8 cellular contexts compared by ENCODE assay signal in the genomic region with DNA sequence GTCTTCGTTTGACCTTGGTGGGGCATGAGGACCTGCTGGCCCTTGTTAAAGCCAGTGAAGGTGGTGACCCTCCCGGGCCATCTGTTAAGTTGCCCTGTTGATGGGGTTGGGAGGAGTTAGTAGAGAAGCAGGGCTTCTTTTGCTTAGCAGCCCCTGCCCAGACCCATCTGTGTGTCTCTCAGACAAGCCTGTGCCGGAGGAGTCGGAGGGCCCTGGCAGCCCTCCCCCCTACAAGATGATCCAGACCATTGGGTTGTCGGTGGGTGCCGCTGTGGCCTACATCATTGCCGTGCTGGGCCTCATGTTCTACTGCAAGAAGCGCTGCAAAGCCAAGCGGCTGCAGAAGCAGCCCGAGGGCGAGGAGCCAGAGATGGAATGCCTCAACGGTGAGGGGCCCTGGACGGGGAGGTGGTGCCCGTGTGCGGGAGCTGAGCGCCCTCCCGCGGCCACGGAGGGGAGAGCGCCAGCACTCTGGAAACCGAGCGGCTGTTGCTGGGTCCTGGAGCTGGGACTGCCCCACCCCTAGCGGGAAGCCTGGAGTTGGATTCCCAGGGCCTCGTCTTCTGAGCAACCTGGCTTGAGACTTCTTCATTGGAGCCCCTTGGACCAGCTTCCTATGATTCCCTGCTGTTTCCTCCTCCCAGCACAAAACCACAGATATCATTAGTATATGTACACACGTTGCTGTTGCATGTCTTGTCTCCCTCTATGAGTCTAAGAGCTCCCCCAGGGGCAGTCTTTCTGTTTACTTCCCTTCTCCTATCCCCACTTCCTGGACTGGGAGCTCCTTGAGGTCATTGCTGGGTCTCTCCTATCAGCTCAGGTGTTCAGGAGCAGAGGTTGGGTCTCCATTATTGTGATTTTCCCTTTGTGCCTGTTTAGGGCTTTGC. TPM values are rescaled to one million over a fixed set of nuclear protein-coding genes. Genes with fewer than 3 reads are reported as not detected.
DNase-seq lines count a peak whose midpoint lies in the region; ATAC-seq and TF ChIP-seq lines count a peak whose summit lies in the region.

No MANE protein-coding gene starts in this region.

- POLR2A ChIA-PET in IMR-90 (lab: Charles Lee; ENCODE audit: unreplicated experiment) (interaction anchor here (1.0 kb wide), 1 partner anchor 68 kb away, joined by 3 read pairs; no protein-coding TSS in a partner anchor), PC-9 (lab: Charles Lee; ENCODE audit: unreplicated experiment) (interaction anchor here (0.5 kb wide), 1 partner anchor 68 kb away, joined by 10 read pairs; no protein-coding TSS in a partner anchor)
- POLR2A ChIA-PET in naive thymus-derived CD8-positive, alpha-beta T cell (lab: Charles Lee): interaction anchor here (0.6 to 3.7 kb wide), 18 partner anchors 20 to 579 kb away, joined by 3 to 34 read pairs (median 4); partner anchors contain the start of genes CNPY3, CUL7, CUL9 and KLC4

- H4K5ac ChIP-seq in IMR-90 (ENCODE audit: low read depth, low read length): peak overlapping the region; percentile 28; the same call in 1 of the 2 replicates

- peaks cover 29% of the 10 kb centered on the region for H3K4me1 Mint-ChIP-seq in activated T-cell treated with anti-CD3 and anti-CD28 coated beads, Interleukin-2, amount 50 U/mL, for 72 hours (ENCODE audit: low read depth)
- peaks cover 16 to 40% (median 31%) of the 10 kb centered on the region in 4 donors for H3K4me1 Mint-ChIP-seq in naive thymus-derived CD8-positive, alpha-beta T cell
- H3K4me1 Mint-ChIP-seq in stimulated activated effector memory CD8-positive, alpha-beta T cell treated with anti-CD3 and anti-CD28 coated beads, Interleukin-12 subunit alpha, Interleukin-12 subunit beta, amount 100 ng/mL, for 72 hours: peaks cover 18% of the 10 kb centered on the region

- 2% methylated on average over 16 of the region's 25 CpGs; no CpG with 5 or more reads in 1 of the 2 experiments for WGBS in IMR-90 (ENCODE audit: extremely low coverage in 2 of 2, insufficient read length in 1 of 2), 2 experiments

- in situ Hi-C loops in IMR-90 (cut with MboI; ENCODE audit: low sequenced_read_pairs): loop anchor here (10.0 kb wide), 1 partner anchor 239 kb away; no protein-coding TSS in a partner anchor

- H3K4me3 ChIP-seq in IMR-90 (ENCODE audit: insufficient read depth, low read depth, low read length): no peak overlapping the region
- no peak overlapping the region for H3K4me3 ChIP-seq in PC-9

- CTCF ChIA-PET in IMR-90 (lab: Yijun Ruan, JAX) (interaction anchor here (0.6 to 2.4 kb wide), 12 partner anchors 14 to 232 kb away, joined by 3 to 17 read pairs (median 4); partner anchors contain the start of genes KLC4, MRPL2 and PTK7), PC-9 (lab: Charles Lee) (interaction anchor here (0.5 to 1.2 kb wide), 9 partner anchors 12 to 353 kb away, joined by 3 to 13 read pairs (median 3); partner anchors contain the start of genes CUL7, KLC4 and MRPL2)

- peak overlapping the region; percentile 17 for H2BK5ac ChIP-seq in IMR-90 (ENCODE audit: low read depth, low read length, poor library complexity, severe bottlenecking)

- H4K20me1 ChIP-seq in IMR-90 (ENCODE audit: insufficient read depth, low read length): no peaks in the 10 kb centered on the region
- H4K20me1 ChIP-seq in PC-9 (ENCODE audit: insufficient read depth): no peaks in the 10 kb centered on the region

- no peak overlapping the region for H4K91ac ChIP-seq in IMR-90 (ENCODE audit: insufficient read depth, low read depth, low read length)

- peak overlapping the region; percentile 53 for H2AK5ac ChIP-seq in IMR-90 (ENCODE audit: low read depth, low read length)

- H3K23ac ChIP-seq in IMR-90 (ENCODE audit: low read depth, low read length): peak overlapping the region; percentile 7; the same call in 1 of the 2 replicates

- H2BK20ac ChIP-seq in IMR-90 (ENCODE audit: low read depth, low read length): no peak overlapping the region

- BruUV-seq in IMR-90 (replicated peaks; lab: Mats Ljungman, UMichigan) (no TSS peak), PC-9 (replicated peaks; lab: Mats Ljungman, UMichigan) (no TSS peak)

- dilution Hi-C loops in IMR-90 (cut with HindIII; ENCODE audit: low sequenced_read_pairs, unreplicated experiment): no loop called here

- ATAC-seq in IMR-90 (ENCODE audit: low read depth): peak; percentile 99
- peak; percentile 92 to 99 for ATAC-seq in activated T-cell treated with anti-CD3 and anti-CD28 coated beads, Interleukin-2, amount 50 U/mL, for 72 hours (replicated peaks in 1 of 2)
- ATAC-seq in naive thymus-derived CD8-positive, alpha-beta T cell: peak; percentile 73 to 80
- ATAC-seq in stimulated activated effector memory CD8-positive, alpha-beta T cell treated with anti-CD3 and anti-CD28 coated beads, Interleukin-12 subunit alpha, Interleukin-12 subunit beta, amount 100 ng/mL, for 72 hours: peak; percentile 93

- peak; percentile 100 for TF ChIP-seq RAD21 in IMR-90 (IDR thresholded peaks at IDR 0.05; ENCODE audit: low read length)

- H3K27ac ChIP-seq in IMR-90 (ENCODE audit: insufficient read depth, low read length) (peak overlapping the region; percentile 28), PC-9 (no peak overlapping the region)

- TF ChIP-seq POLR2A in IMR-90 (IDR thresholded peaks at IDR 0.05; ENCODE audit: low read depth, low read length): peak; percentile 40; the same call in 1 of the 2 replicates

- H3K4ac ChIP-seq in IMR-90 (ENCODE audit: low read depth, low read length): peak overlapping the region; percentile 67

- peaks cover 54% of the 10 kb centered on the region for H3K36me3 ChIP-seq in IMR-90 (ENCODE audit: control insufficient read depth, insufficient read depth, low read length)
- no peaks in the 10 kb centered on the region for H3K36me3 ChIP-seq in PC-9 (ENCODE audit: low read depth)

- peak; percentile 99 for TF ChIP-seq CTCF in IMR-90 (conservative IDR thresholded peaks at IDR 0.05; ENCODE audit: low read depth, low read length)
- TF ChIP-seq CTCF in PC-9 (conservative IDR thresholded peaks at IDR 0.05): peak; percentile 94

- 0 out of 2 replicates have a peak, but pooled peaks cover 3% of the 10 kb centered on the region for H3K9me1 ChIP-seq in IMR-90 (ENCODE audit: insufficient read depth, low read length)

- H3K9me2 ChIP-seq in PC-9 (ENCODE audit: insufficient read depth): no peaks in the 10 kb centered on the region

- H2AK9ac ChIP-seq in IMR-90 (replicated peaks; ENCODE audit: low read depth, low read length, poor library complexity): peak overlapping the region; percentile 21

- peaks cover 5 to 19% of the 10 kb centered on the region in 2 experiments; a peak in 2 of 4 replicates for H3K79me1 ChIP-seq in IMR-90 (ENCODE audit: low read depth in 1 of 2, low read length in 2 of 2)

- no peaks in the 10 kb centered on the region for H3K27me3 ChIP-seq in IMR-90 (ENCODE audit: control insufficient read depth, insufficient read depth, low read length)
- no peaks in the 10 kb centered on the region for H3K27me3 ChIP-seq in PC-9 (ENCODE audit: insufficient read depth, low read depth)

- peak overlapping the region; percentile 23 for H3K27ac Mint-ChIP-seq in activated T-cell treated with anti-CD3 and anti-CD28 coated beads, Interleukin-2, amount 50 U/mL, for 72 hours
- H3K27ac Mint-ChIP-seq in naive thymus-derived CD8-positive, alpha-beta T cell: peak overlapping the region; percentile 52 to 100 (median 99)
- peak overlapping the region; percentile 67 for H3K27ac Mint-ChIP-seq in stimulated activated effector memory CD8-positive, alpha-beta T cell treated with anti-CD3 and anti-CD28 coated beads, Interleukin-12 subunit alpha, Interleukin-12 subunit beta, amount 100 ng/mL, for 72 hours

- H3K4me1 ChIP-seq in IMR-90 (ENCODE audit: control insufficient read depth, insufficient read depth, low read length) (peaks cover 10% of the 10 kb centered on the region), PC-9 (replicated peaks; ENCODE audit: insufficient read depth) (no peaks in the 10 kb centered on the region)

- H3K18ac ChIP-seq in IMR-90 (ENCODE audit: low read depth, low read length): no peak overlapping the region

- H3K4me2 ChIP-seq in IMR-90 (ENCODE audit: low read depth, low read length) (peak overlapping the region; percentile 7; the same call in 1 of the 2 replicates), PC-9 (no peak overlapping the region)

- H2BK120ac ChIP-seq in IMR-90 (ENCODE audit: low read depth, low read length): peak overlapping the region; percentile 60; the same call in 1 of the 2 replicates

- peak overlapping the region; percentile 28 to 72 for H3K4me3 Mint-ChIP-seq in activated T-cell treated with anti-CD3 and anti-CD28 coated beads, Interleukin-2, amount 50 U/mL, for 72 hours
- peak overlapping the region; percentile 14 to 94 (median 89) for H3K4me3 Mint-ChIP-seq in naive thymus-derived CD8-positive, alpha-beta T cell
- peak overlapping the region; percentile 3 for H3K4me3 Mint-ChIP-seq in stimulated activated effector memory CD8-positive, alpha-beta T cell treated with anti-CD3 and anti-CD28 coated beads, Interleukin-12 subunit alpha, Interleukin-12 subunit beta, amount 100 ng/mL, for 72 hours

- H3K27me3 Mint-ChIP-seq in activated T-cell treated with anti-CD3 and anti-CD28 coated beads, Interleukin-2, amount 50 U/mL, for 72 hours (ENCODE audit: low read depth): no peaks in the 10 kb centered on the region
- H3K27me3 Mint-ChIP-seq in naive thymus-derived CD8-positive, alpha-beta T cell: no peaks in the 10 kb centered on the region

- H2BK15ac ChIP-seq in IMR-90 (ENCODE audit: low read depth, low read length): no peak overlapping the region

- DNase-seq in SIG-M5 treated with dmso at 0.1 percent for 504 hours (lab: John Stamatoyannopoulos, UW; ENCODE audit: unreplicated experiment): peak; percentile 84
- DNase-seq in SIG-M5 (lab: John Stamatoyannopoulos, UW): no peak
- DNase-seq in IMR-90: peak; percentile 91
- peak; percentile 61 to 87 for DNase-seq in PC-9
- DNase-seq in activated T-cell treated with anti-CD3 and anti-CD28 coated beads, Interleukin-2, amount 50 U/mL, for 72 hours: peak; percentile 82 to 88
- DNase-seq in fibroblast of gingiva (ENCODE audit: low read depth): peak; percentile 86
- peak; percentile 72 to 89 (median 82) for DNase-seq in naive thymus-derived CD8-positive, alpha-beta T cell
- DNase-seq in stimulated activated effector memory CD8-positive, alpha-beta T cell treated with anti-CD3 and anti-CD28 coated beads, Interleukin-12 subunit alpha, Interleukin-12 subunit beta, amount 100 ng/mL, for 72 hours (ENCODE audit: low spot score in 2 of 2): peak; percentile 80 to 90

- peak overlapping the region; percentile 48 for H3K14ac ChIP-seq in IMR-90 (replicated peaks; ENCODE audit: low read depth, low read length)

- H3K36me3 Mint-ChIP-seq in activated T-cell treated with anti-CD3 and anti-CD28 coated beads, Interleukin-2, amount 50 U/mL, for 72 hours (ENCODE audit: insufficient read depth in 2 of 2): no peaks in the 10 kb centered on the region
- peaks cover 0 to 9% (median 5%) of the 10 kb centered on the region in 3 donors for H3K36me3 Mint-ChIP-seq in naive thymus-derived CD8-positive, alpha-beta T cell
- H3K36me3 Mint-ChIP-seq in stimulated activated effector memory CD8-positive, alpha-beta T cell treated with anti-CD3 and anti-CD28 coated beads, Interleukin-12 subunit alpha, Interleukin-12 subunit beta, amount 100 ng/mL, for 72 hours: no peaks in the 10 kb centered on the region

- 0 out of 2 replicates have a peak overlapping the region, but pooled peaks have one; percentile 10 for H3K9ac ChIP-seq in IMR-90 (ENCODE audit: low read depth, low read length)

- no peaks in the 10 kb centered on the region for H3K9me3 ChIP-seq in IMR-90 (ENCODE audit: control insufficient read depth, insufficient read depth, low read length)
- H3K9me3 ChIP-seq in PC-9 (ENCODE audit: insufficient read depth, low read depth): no peaks in the 10 kb centered on the region

- intact Hi-C loops in IMR-90 (cut with micrococcal nuclease) (loop anchor here (1.0 to 5.0 kb wide), 5 partner anchors 68 to 242 kb away; partner anchors contain the start of genes CUL7 and KLHDC3), PC-9 (cut with micrococcal nuclease; ENCODE audit: unreplicated experiment) (loop anchor here (1.0 to 5.0 kb wide), 2 partner anchors 73 to 131 kb away; partner anchors contain the start of genes KLHDC3 and MEA1)

- peak overlapping the region; percentile 15 to 87; a peak in 1 of 4 replicates for H4K8ac ChIP-seq in IMR-90 (ENCODE audit: low read depth in 2 of 2, low read length in 2 of 2)

- peak overlapping the region; percentile 79 for H2AFZ ChIP-seq in IMR-90 (replicated peaks; ENCODE audit: low read length, poor library complexity)
- no peak overlapping the region for H2AFZ ChIP-seq in PC-9

- no peaks in the 10 kb centered on the region for H3K9me3 Mint-ChIP-seq in activated T-cell treated with anti-CD3 and anti-CD28 coated beads, Interleukin-2, amount 50 U/mL, for 72 hours
- H3K9me3 Mint-ChIP-seq in naive thymus-derived CD8-positive, alpha-beta T cell: no peaks in the 10 kb centered on the region
- H3K9me3 Mint-ChIP-seq in stimulated activated effector memory CD8-positive, alpha-beta T cell treated with anti-CD3 and anti-CD28 coated beads, Interleukin-12 subunit alpha, Interleukin-12 subunit beta, amount 100 ng/mL, for 72 hours: no peaks in the 10 kb centered on the region

- H3F3A ChIP-seq in PC-9 (ENCODE audit: insufficient read depth, low read depth): peaks cover 6% of the 10 kb centered on the region; the same call in 1 of the 2 replicates

- no peak overlapping the region for H3K56ac ChIP-seq in IMR-90 (ENCODE audit: extremely low read depth, insufficient read depth, low read length)

- H3K79me2 ChIP-seq in PC-9 (ENCODE audit: low read depth): no peaks in the 10 kb centered on the region

RNA-seq across cellular contexts. Expression of gene SRF, which starts 27.6 kb away (rescaled TPM):
- total RNA-seq in IMR-90 (2012; rRNA removed) (20.6 TPM in 2 replicates), PC-9 (2021) (22.0 and 25.4 TPM in 2 replicates)
- 56.3 and 69.1 TPM in 2 replicates for polyA plus RNA-seq in IMR-90 (2012; rRNA removed)
- polyA plus RNA-seq in IMR-90 (2012; cell fraction: cytosol; rRNA removed): 36.9 and 62.2 TPM in 2 replicates
- 71.8 and 84.9 TPM in 2 replicates for polyA plus RNA-seq in IMR-90 (2012; cell fraction: nucleus; rRNA removed; ENCODE audit: low replicate concordance)
- total RNA-seq in activated T-cell treated with anti-CD3 and anti-CD28 coated beads, Interleukin-2, amount 50 U/mL, for 72 hours: 10 to 100 TPM; 44.2 to 46.1 TPM
- 10 to 100 TPM; 26.5 to 27.3 TPM for total RNA-seq in naive thymus-derived CD8-positive, alpha-beta T cell
- 1 to 10 TPM; 3.9 to 6.9 (median 5.2) TPM for polyA plus RNA-seq in naive thymus-derived CD8-positive, alpha-beta T cell

RNA-seq across cellular contexts. Expression of gene CUL9, which starts 38.5 kb away (rescaled TPM):
- total RNA-seq in IMR-90 (2012; rRNA removed) (6.1 and 7.7 TPM in 2 replicates), PC-9 (2021) (52.8 and 71.6 TPM in 2 replicates)
- 19.1 and 19.5 TPM in 2 replicates for polyA plus RNA-seq in IMR-90 (2012; rRNA removed)
- 10.0 and 10.2 TPM in 2 replicates for polyA plus RNA-seq in IMR-90 (2012; cell fraction: cytosol; rRNA removed)
- polyA plus RNA-seq in IMR-90 (2012; cell fraction: nucleus; rRNA removed; ENCODE audit: low replicate concordance): 166 and 221 TPM in 2 replicates
- 10 to 100 TPM; 60.7 to 62.0 TPM for total RNA-seq in activated T-cell treated with anti-CD3 and anti-CD28 coated beads, Interleukin-2, amount 50 U/mL, for 72 hours
- total RNA-seq in naive thymus-derived CD8-positive, alpha-beta T cell: 100 to 1,000 TPM; 101 to 110 TPM
- polyA plus RNA-seq in naive thymus-derived CD8-positive, alpha-beta T cell: 10 to 100 TPM in 2 of 3 donors, 1 to 10 TPM in 1; 6.8 to 10.4 (median 10.3) TPM

Comparison
In these comparisons a context has a peak if more than half of its experiments do, and no peak if none do; other contexts are left out.
1. H3K27ac Mint-ChIP-seq: peak in every context shown above with its lines; median percentile 99 in naive thymus-derived CD8-positive, alpha-beta T cell; 67 in stimulated activated effector memory CD8-positive, alpha-beta T cell treated with anti-CD3 and anti-CD28 coated beads, Interleukin-12 subunit alpha, Interleukin-12 subunit beta, amount 100 ng/mL, for 72 hours; 23 in activated T-cell treated with anti-CD3 and anti-CD28 coated beads, Interleukin-2, amount 50 U/mL, for 72 hours.
2. H3K4me3 Mint-ChIP-seq: peak in every context shown above with its lines; median percentile 89 in naive thymus-derived CD8-positive, alpha-beta T cell; 50 in activated T-cell treated with anti-CD3 and anti-CD28 coated beads, Interleukin-2, amount 50 U/mL, for 72 hours; 3 in stimulated activated effector memory CD8-positive, alpha-beta T cell treated with anti-CD3 and anti-CD28 coated beads, Interleukin-12 subunit alpha, Interleukin-12 subunit beta, amount 100 ng/mL, for 72 hours.